In genomic region chr15:90286678-90287077, GRCh38 we compare ENCODE assay signal across 8 cellular contexts. TPM values are rescaled to one million over a fixed set of nuclear protein-coding genes. Genes with fewer than 3 reads are reported as not detected.
DNase-seq lines count a peak whose midpoint lies in the region; ATAC-seq and TF ChIP-seq lines count a peak whose summit lies in the region.

No MANE protein-coding gene starts in this region.

- DNase-seq in A673 (ENCODE audit: low spot score) (peak; percentile 62), GM12865 (ENCODE audit: low read depth) (peak; percentile 58), PC-9 (peak; percentile 35 to 39), brain microvascular endothelial cell (no peak), naive B cell (peak; percentile 50), NCI-H1436 (lab: John Stamatoyannopoulos, UW) (no peak)
- no peak for DNase-seq in NK-92 treated with Interleukin-12 subunit alpha and Interleukin-12 subunit beta, amount 100 ng/mL, for 24 hours (lab: John Stamatoyannopoulos, UW)

- no peaks in the 10 kb centered on the region for H3K36me3 Mint-ChIP-seq in naive B cell

- no peaks in the 10 kb centered on the region for H3K36me3 ChIP-seq in A673 (ENCODE audit: insufficient read depth, low read length, poor library complexity, severe bottlenecking)
- H3K36me3 ChIP-seq in PC-9 (ENCODE audit: low read depth), result no peaks in the 10 kb centered on the region
- no peaks in the 10 kb centered on the region for H3K36me3 ChIP-seq in brain microvascular endothelial cell (replicated peaks)

- no peaks in the 10 kb centered on the region for H4K20me1 ChIP-seq in PC-9 (ENCODE audit: insufficient read depth)

- H3K4me3 Mint-ChIP-seq in naive B cell, result no peak overlapping the region

- H3F3A ChIP-seq in PC-9 (ENCODE audit: insufficient read depth, low read depth), result peaks cover 4% of the 10 kb centered on the region; the same call in 1 of the 2 replicates

- no peaks in the 10 kb centered on the region for H3K27me3 Mint-ChIP-seq in naive B cell

- CTCF ChIA-PET in A673 (lab: Charles Lee) (no interaction called here), PC-9 (lab: Charles Lee) (interaction anchor here (0.7 kb wide), 1 partner anchor 394 kb away, joined by 7 read pairs; no protein-coding TSS in a partner anchor)

- H3K9me3 ChIP-seq in A673 (ENCODE audit: low read depth, low read length, poor library complexity, severe bottlenecking) (no peaks in the 10 kb centered on the region), PC-9 (ENCODE audit: insufficient read depth, low read depth) (no peaks in the 10 kb centered on the region)

- H3K9me3 Mint-ChIP-seq in naive B cell, result no peaks in the 10 kb centered on the region

- H3K9me2 ChIP-seq in PC-9 (ENCODE audit: insufficient read depth), result no peaks in the 10 kb centered on the region

- no peak overlapping the region for H3K27ac ChIP-seq in A673 (ENCODE audit: low read depth, low read length, poor library complexity, severe bottlenecking)
- no peak overlapping the region for H3K27ac ChIP-seq in PC-9
- no peak overlapping the region for H3K27ac ChIP-seq in brain microvascular endothelial cell

- no peak overlapping the region for H3K27ac Mint-ChIP-seq in naive B cell

- TF ChIP-seq CTCF in A673 (conservative IDR thresholded peaks at IDR 0.05; ENCODE audit: low read depth, low read length) (peak; percentile 68), GM12865 (IDR thresholded peaks at IDR 0.05; ENCODE audit: insufficient read depth, low read depth, low read length, missing control alignments) (peak; percentile 54), PC-9 (conservative IDR thresholded peaks at IDR 0.05) (peak; percentile 66), brain microvascular endothelial cell (IDR thresholded peaks at IDR 0.05; ENCODE audit: low read depth, low read length, missing control alignments) (peak; percentile 50)

- no peak overlapping the region for H3K4me2 ChIP-seq in PC-9

- no peaks in the 10 kb centered on the region for H3K4me1 ChIP-seq in A673 (ENCODE audit: insufficient read depth, low read length, poor library complexity, severe bottlenecking)
- H3K4me1 ChIP-seq in PC-9 (replicated peaks; ENCODE audit: insufficient read depth), result no peaks in the 10 kb centered on the region

- in situ Hi-C loops in brain microvascular endothelial cell (cut with HindIII; ENCODE audit: low pct_ligation_motif_present, low sequenced_read_pairs), result no loop called here

- ATAC-seq in naive B cell (ENCODE audit: low read depth in 2 of 2) (peak; percentile 84 to 87), GM21390 (IDR thresholded peaks at IDR 0.05; ENCODE audit: unreplicated experiment) (no peak)

- H3K27me3 ChIP-seq in A673 (replicated peaks; ENCODE audit: insufficient read depth, low read depth, low read length, poor library complexity) (no peaks in the 10 kb centered on the region), PC-9 (ENCODE audit: insufficient read depth, low read depth) (no peaks in the 10 kb centered on the region), brain microvascular endothelial cell (replicated peaks) (no peaks in the 10 kb centered on the region)

- BruUV-seq in A673 (replicated peaks; lab: Mats Ljungman, UMichigan) (no TSS peak), PC-9 (replicated peaks; lab: Mats Ljungman, UMichigan) (no TSS peak)

- POLR2A ChIA-PET in A673 (lab: Charles Lee; ENCODE audit: low non-redundant PET), result interaction anchor here (0.7 kb wide), 1 partner anchor 283 kb away, joined by 3 read pairs; no protein-coding TSS in a partner anchor
- POLR2A ChIA-PET in PC-9 (lab: Charles Lee; ENCODE audit: unreplicated experiment), result interaction anchor here (0.6 to 0.7 kb wide), 2 partner anchors 617 to 968 kb away, joined by 3 to 5 read pairs; no protein-coding TSS in a partner anchor

- no peak overlapping the region for H2AFZ ChIP-seq in PC-9

- no peaks in the 10 kb centered on the region for H3K4me1 Mint-ChIP-seq in naive B cell

- H3K4me3 ChIP-seq in A673 (ENCODE audit: low read depth, low read length, poor library complexity, severe bottlenecking) (no peak overlapping the region), GM12865 (ENCODE audit: low read depth, low read length) (no peak overlapping the region), PC-9 (no peak overlapping the region), brain microvascular endothelial cell (ENCODE audit: low read depth, low read length) (no peak overlapping the region)

- intact Hi-C loops in A673 (cut with micrococcal nuclease; ENCODE audit: unreplicated experiment) (loop anchor here (2.0 to 5.0 kb wide), 2 partner anchors 132 to 144 kb away; no protein-coding TSS in a partner anchor), PC-9 (cut with micrococcal nuclease; ENCODE audit: unreplicated experiment) (loop anchor here (1.0 to 2.0 kb wide), 2 partner anchors 54 to 143 kb away; partner anchors contain the start of gene CIB1)

- H3K79me2 ChIP-seq in PC-9 (ENCODE audit: low read depth), result no peaks in the 10 kb centered on the region

RNA-seq across cellular contexts. Expression of gene NGRN, which starts 21.2 kb away (rescaled TPM):
- total RNA-seq in A673 (2021), result 125 and 135 TPM in 2 replicates
- 57.4 TPM in 2 replicates for total RNA-seq in PC-9 (2021)
- 10 to 100 TPM; 33.6 to 80.2 (median 54.1) TPM for polyA plus RNA-seq in naive B cell (ENCODE audit: low read depth in 6 of 6)

RNA-seq across cellular contexts. Expression of gene TTLL13, which starts 37.3 kb away (rescaled TPM):
- total RNA-seq in A673 (2021), result 0.33 TPM in 1 of 2 replicates, not detected in the other
- 0.93 and 0.96 TPM in 2 replicates for total RNA-seq in PC-9 (2021)
- 1 to 10 TPM in 1 of 6 donors, under 1 TPM in 3, not detected in 2; 0.11 to 1.4 (median 0.34) TPM for polyA plus RNA-seq in naive B cell (ENCODE audit: low read depth in 6 of 6)

RNA-seq across cellular contexts. Expression of gene GDPGP1, which starts 52.7 kb away (rescaled TPM):
- total RNA-seq in A673 (2021) (4.7 and 5.2 TPM in 2 replicates), PC-9 (2021) (7.5 and 7.6 TPM in 2 replicates)
- polyA plus RNA-seq in naive B cell (ENCODE audit: low read depth in 6 of 6), result 1 to 10 TPM in 4 of 6 donors, under 1 TPM in 2; 0.70 to 2.1 (median 1.3) TPM

RNA-seq across cellular contexts. Expression of gene CIB1, which starts 52.9 kb away (rescaled TPM):
- total RNA-seq in A673 (2021) (39.7 and 41.9 TPM in 2 replicates), PC-9 (2021) (113 and 127 TPM in 2 replicates)
- 100 to 1,000 TPM; 204 to 259 (median 235) TPM for polyA plus RNA-seq in naive B cell (ENCODE audit: low read depth in 6 of 6)

Comparison
In these comparisons a context has a peak if more than half of its experiments do, and no peak if none do; other contexts are left out.
1. DNase-seq: peak in A673 (single experiment), GM12865 (single experiment), PC-9 (2 of 2) and naive B cell (single experiment); none in brain microvascular endothelial cell (single experiment), NK-92 treated with Interleukin-12 subunit alpha and Interleukin-12 subunit beta, amount 100 ng/mL, for 24 hours (single experiment) and NCI-H1436 (single experiment).
2. Peak in every context shown above with its lines, with median percentiles within 50 percentile points of each other: CTCF ChIP-seq.